1 cellular context compared by ENCODE assay signal in the genomic region with DNA sequence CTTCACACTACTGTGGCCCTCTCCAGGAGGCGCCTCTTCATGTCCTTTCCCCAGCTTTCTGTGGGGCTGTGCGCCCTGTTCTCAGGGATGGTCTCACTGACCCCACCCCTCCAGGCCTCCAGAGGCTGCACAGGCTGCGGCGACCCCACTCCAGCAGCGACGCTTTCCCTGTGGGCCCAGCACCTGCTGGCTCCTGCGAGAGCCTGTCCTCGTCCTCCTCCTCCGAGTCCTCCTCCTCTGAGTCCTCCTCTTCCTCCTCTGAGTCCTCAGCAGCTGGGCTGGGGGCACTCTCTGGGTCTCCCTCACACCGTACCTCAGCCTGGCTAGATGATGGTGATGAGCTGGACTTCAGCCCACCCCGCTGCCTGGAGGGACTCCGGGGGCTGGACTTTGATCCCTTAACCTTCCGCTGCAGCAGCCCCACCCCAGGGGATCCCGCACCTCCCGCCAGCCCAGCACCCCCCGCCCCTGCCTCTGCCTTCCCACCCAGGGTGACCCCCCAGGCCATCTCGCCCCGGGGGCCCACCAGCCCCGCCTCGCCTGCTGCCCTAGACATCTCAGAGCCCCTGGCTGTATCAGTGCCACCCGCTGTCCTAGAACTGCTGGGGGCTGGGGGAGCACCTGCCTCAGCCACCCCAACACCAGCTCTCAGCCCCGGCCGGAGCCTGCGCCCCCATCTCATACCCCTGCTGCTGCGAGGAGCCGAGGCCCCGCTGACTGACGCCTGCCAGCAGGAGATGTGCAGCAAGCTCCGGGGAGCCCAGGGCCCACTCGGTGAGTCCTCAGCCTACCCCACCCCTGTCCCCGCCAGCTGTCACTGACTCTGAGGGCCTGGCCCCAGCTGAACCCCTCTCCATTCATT.
TF ChIP-seq lines count a peak whose summit lies in the region.

No MANE protein-coding gene starts in this region.

TF ChIP-seq in IMR-90, 13 proteins besides CTCF, POLR2A, EP300 and RAD21:
- TF ChIP-seq MXI1 (IDR thresholded peaks at IDR 0.05; ENCODE audit: borderline replicate concordance, low read depth, low read length), result no peak
- TF ChIP-seq, protein P1, sequence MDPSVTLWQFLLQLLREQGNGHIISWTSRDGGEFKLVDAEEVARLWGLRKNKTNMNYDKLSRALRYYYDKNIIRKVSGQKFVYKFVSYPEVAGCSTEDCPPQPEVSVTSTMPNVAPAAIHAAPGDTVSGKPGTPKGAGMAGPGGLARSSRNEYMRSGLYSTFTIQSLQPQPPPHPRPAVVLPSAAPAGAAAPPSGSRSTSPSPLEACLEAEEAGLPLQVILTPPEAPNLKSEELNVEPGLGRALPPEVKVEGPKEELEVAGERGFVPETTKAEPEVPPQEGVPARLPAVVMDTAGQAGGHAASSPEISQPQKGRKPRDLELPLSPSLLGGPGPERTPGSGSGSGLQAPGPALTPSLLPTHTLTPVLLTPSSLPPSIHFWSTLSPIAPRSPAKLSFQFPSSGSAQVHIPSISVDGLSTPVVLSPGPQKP (IDR thresholded peaks at IDR 0.05; ENCODE audit: borderline replicate concordance, low read depth, low read length), result no peak
- TF ChIP-seq BHLHE40 (IDR thresholded peaks at IDR 0.05; ENCODE audit: low read depth, low read length), result no peak
- TF ChIP-seq FOS (IDR thresholded peaks at IDR 0.05; ENCODE audit: low read depth, low read length), result no peak
- TF ChIP-seq CHD1 (IDR thresholded peaks at IDR 0.05; ENCODE audit: low read depth, low read length), result no peak
- no peak for TF ChIP-seq RCOR1 (IDR thresholded peaks at IDR 0.05; ENCODE audit: insufficient replicate concordance, low read length)
- no peak for TF ChIP-seq RFX5 (IDR thresholded peaks at IDR 0.05; ENCODE audit: low read depth, low read length)
- no peak for TF ChIP-seq MAZ (IDR thresholded peaks at IDR 0.05; ENCODE audit: borderline replicate concordance, low read depth, low read length)
